8 cellular contexts compared by ENCODE assay signal in the genomic region with DNA sequence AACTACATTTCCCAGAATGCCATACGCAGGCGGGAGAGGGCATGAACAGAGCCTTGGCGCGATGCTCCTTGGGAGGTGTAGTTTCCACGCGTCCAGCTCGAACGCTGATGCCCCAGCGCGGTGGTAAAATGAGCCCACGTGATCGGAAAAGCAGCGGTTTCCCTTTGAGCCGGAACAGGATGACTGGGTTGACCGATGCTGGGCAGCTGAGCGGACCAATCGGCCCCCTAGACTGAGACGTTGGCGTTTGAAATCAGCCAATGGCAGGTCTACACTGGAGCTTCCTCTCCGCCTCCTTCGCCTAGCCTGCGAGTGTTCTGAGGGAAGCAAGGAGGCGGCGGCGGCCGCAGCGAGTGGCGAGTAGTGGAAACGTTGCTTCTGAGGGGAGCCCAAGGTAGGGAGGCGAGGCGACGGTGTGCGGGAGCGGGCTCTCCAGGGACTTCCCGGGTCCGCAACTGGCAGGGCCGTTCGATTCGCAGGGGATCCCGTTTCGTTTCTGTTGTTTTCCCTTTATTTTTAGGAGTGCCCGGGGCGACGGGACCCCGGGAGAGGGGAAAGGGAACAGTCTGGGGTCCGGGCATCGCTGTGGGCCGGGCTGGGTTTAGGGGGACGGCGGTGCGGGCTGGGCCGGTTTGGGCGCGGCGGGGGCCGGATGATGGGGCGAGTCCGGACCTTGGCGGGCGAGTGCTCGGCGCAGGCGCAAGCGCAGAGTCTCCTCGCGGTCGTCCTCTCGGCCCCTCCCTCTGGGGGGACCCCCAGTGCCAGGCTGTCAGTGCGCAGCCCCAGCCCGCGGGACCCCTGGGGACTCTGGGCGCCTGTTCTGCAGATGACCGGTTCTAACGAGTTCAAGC. TPM values are rescaled to one million over a fixed set of nuclear protein-coding genes. Genes with fewer than 3 reads are reported as not detected.
DNase-seq lines count a peak whose midpoint lies in the region; ATAC-seq and TF ChIP-seq lines count a peak whose summit lies in the region.

A gene with protein sequence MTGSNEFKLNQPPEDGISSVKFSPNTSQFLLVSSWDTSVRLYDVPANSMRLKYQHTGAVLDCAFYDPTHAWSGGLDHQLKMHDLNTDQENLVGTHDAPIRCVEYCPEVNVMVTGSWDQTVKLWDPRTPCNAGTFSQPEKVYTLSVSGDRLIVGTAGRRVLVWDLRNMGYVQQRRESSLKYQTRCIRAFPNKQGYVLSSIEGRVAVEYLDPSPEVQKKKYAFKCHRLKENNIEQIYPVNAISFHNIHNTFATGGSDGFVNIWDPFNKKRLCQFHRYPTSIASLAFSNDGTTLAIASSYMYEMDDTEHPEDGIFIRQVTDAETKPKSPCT (plus strand): TSS at position 311 of the 851 bp plus-strand sequence. CDS start 516 bp downstream, at position 827.

- no peaks in the 10 kb centered on the region for H3K9me3 ChIP-seq in fibroblast of lung (ENCODE audit: control insufficient read depth, insufficient read depth, low read depth, low read length)
- H3K9me3 ChIP-seq in naive thymus-derived CD4-positive, alpha-beta T cell (ENCODE audit: control insufficient read depth in 2 of 3, low read length in 3 of 3), result no peaks in the 10 kb centered on the region

- H3K4me3 ChIP-seq in LNCaP clone FGC (ENCODE audit: low read depth, low read length) (peak within 1 kb of the TSS; percentile 95), fibroblast of lung (replicated peaks in 1 of 4; ENCODE audit: control extremely low read depth in 1 of 4, insufficient read depth in 1 of 4, low read depth in 3 of 4, low read length in 4 of 4) (peak within 1 kb of the TSS; percentile 69 to 94 (median 84))
- H3K4me3 ChIP-seq in naive thymus-derived CD4-positive, alpha-beta T cell (ENCODE audit: low read length), result peak within 1 kb of the TSS; percentile 92

- peak within 1 kb of the TSS; percentile 93 for H3K4me2 ChIP-seq in fibroblast of lung (ENCODE audit: extremely low read depth, insufficient read depth, low read length)

- H3K4me1 Mint-ChIP-seq in activated T-helper 17 cell treated with anti-CD3 and anti-CD28 coated beads, Interleukin-2, amount 50 U/mL, for 72 hours, result peaks cover 27% of the 10 kb centered on the region
- H3K4me1 Mint-ChIP-seq in naive thymus-derived CD4-positive, alpha-beta T cell, result peaks cover 35 to 85% (median 75%) of the 10 kb centered on the region in 7 donors
- H3K4me1 Mint-ChIP-seq in stimulated activated naive B cell treated with anti-CD40 and anti-IgM and Interleukin-4, amounts not matched to agents 10 μg/mL and 1 μg/mL and 100 μg/mL, for 72 hours, result peaks cover 16 to 46% of the 10 kb centered on the region in 2 donors

- peak; percentile 93 for ATAC-seq in activated T-helper 17 cell treated with anti-CD3 and anti-CD28 coated beads, Interleukin-2, amount 50 U/mL, for 72 hours (replicated peaks)
- ATAC-seq in naive thymus-derived CD4-positive, alpha-beta T cell, result peak; percentile 95
- ATAC-seq in stimulated activated naive B cell treated with anti-CD40 and anti-IgM and Interleukin-4, amounts not matched to agents 10 μg/mL and 1 μg/mL and 100 μg/mL, for 72 hours (replicated peaks), result peak; percentile 95 to 96

- H3K36me3 Mint-ChIP-seq in activated T-helper 17 cell treated with anti-CD3 and anti-CD28 coated beads, Interleukin-2, amount 50 U/mL, for 72 hours (ENCODE audit: low read depth), result peaks cover 55% of the 10 kb centered on the region
- peaks cover 8 to 38% (median 25%) of the 10 kb centered on the region in 5 donors for H3K36me3 Mint-ChIP-seq in naive thymus-derived CD4-positive, alpha-beta T cell
- H3K36me3 Mint-ChIP-seq in stimulated activated naive B cell treated with anti-CD40 and anti-IgM and Interleukin-4, amounts not matched to agents 10 μg/mL and 1 μg/mL and 100 μg/mL, for 72 hours, result peaks cover 29 to 35% of the 10 kb centered on the region in 2 donors

- peaks cover 2% of the 10 kb centered on the region for H4K20me1 ChIP-seq in fibroblast of lung (ENCODE audit: control insufficient read depth, extremely low read depth, insufficient read depth, low read length)

- peaks cover 31% of the 10 kb centered on the region for H3K27me3 ChIP-seq in fibroblast of lung (ENCODE audit: control insufficient read depth, insufficient read depth, low read length)
- H3K27me3 ChIP-seq in naive thymus-derived CD4-positive, alpha-beta T cell (ENCODE audit: control insufficient read depth in 2 of 2, insufficient read depth in 2 of 2, low read length in 2 of 2), result peaks cover 4 to 5% of the 10 kb centered on the region in 2 donors

- POLR2A ChIA-PET in RWPE1 (lab: Yijun Ruan, JAX; ENCODE audit: low non-redundant PET), result interaction anchor here (0.6 kb wide), 1 partner anchor 18 kb away, joined by 3 read pairs; no protein-coding TSS in a partner anchor
- POLR2A ChIA-PET in naive thymus-derived CD4-positive, alpha-beta T cell (lab: Charles Lee), result interaction anchor here (0.8 to 2.4 kb wide), 12 partner anchors 9 to 782 kb away, joined by 3 to 31 read pairs (median 4); partner anchors contain the start of genes ACADSB, C10orf88, IKZF5 and PLEKHA1

- peaks cover 51% of the 10 kb centered on the region for H3K79me2 ChIP-seq in fibroblast of lung (ENCODE audit: control insufficient read depth, insufficient read depth, low read length)

- DNase-seq in Daoy (ENCODE audit: low read depth) (peak; percentile 99), GOT3 (lab: John Stamatoyannopoulos, UW) (peak; percentile 92), LNCaP clone FGC (ENCODE audit: low read depth) (peak; percentile 99), RWPE1 (ENCODE audit: low spot score) (peak; percentile 100), fibroblast of lung (ENCODE audit: low read depth in 2 of 2) (peak; percentile 99)
- DNase-seq in naive thymus-derived CD4-positive, alpha-beta T cell, result peak; percentile 72 to 96 (median 94)
- peak; percentile 98 for DNase-seq in stimulated activated naive B cell treated with anti-CD40 and anti-IgM and Interleukin-4, amounts not matched to agents 10 μg/mL and 1 μg/mL and 100 μg/mL, for 72 hours

- no peak for TF ChIP-seq CTCF in LNCaP clone FGC (IDR thresholded peaks at IDR 0.05; ENCODE audit: control insufficient read depth, extremely low read depth, insufficient read depth)
- no peak for TF ChIP-seq CTCF in RWPE1 (conservative IDR thresholded peaks at IDR 0.05; ENCODE audit: low read depth)
- TF ChIP-seq CTCF in fibroblast of lung (conservative IDR thresholded peaks at IDR 0.05 in 1 of 2, IDR thresholded peaks at IDR 0.05 in 1 of 2; ENCODE audit: low read depth in 1 of 2, low read length in 2 of 2), result peak; percentile 7 to 28

- CTCF ChIA-PET in RWPE1 (lab: Yijun Ruan, JAX), result interaction anchor here (0.6 to 1.5 kb wide), 6 partner anchors 9 to 1711 kb away, joined by 3 to 5 read pairs (median 4); no protein-coding TSS in a partner anchor
- CTCF ChIA-PET in naive thymus-derived CD4-positive, alpha-beta T cell (lab: Charles Lee), result interaction anchor here (0.5 to 2.0 kb wide), 7 partner anchors 14 to 371 kb away, joined by 3 to 9 read pairs (median 5); no protein-coding TSS in a partner anchor

- H3K9ac ChIP-seq in fibroblast of lung (ENCODE audit: insufficient read depth, low read length), result peak within 1 kb of the TSS; percentile 93

- peaks cover 5% of the 10 kb centered on the region for H3K27me3 Mint-ChIP-seq in activated T-helper 17 cell treated with anti-CD3 and anti-CD28 coated beads, Interleukin-2, amount 50 U/mL, for 72 hours
- H3K27me3 Mint-ChIP-seq in naive thymus-derived CD4-positive, alpha-beta T cell, result peaks cover under 1 to 30% (median 7%) of the 10 kb centered on the region in 5 donors
- peaks cover 7 to 20% of the 10 kb centered on the region in 2 donors for H3K27me3 Mint-ChIP-seq in stimulated activated naive B cell treated with anti-CD40 and anti-IgM and Interleukin-4, amounts not matched to agents 10 μg/mL and 1 μg/mL and 100 μg/mL, for 72 hours

- peak within 1 kb of the TSS; percentile 97 for H3K27ac Mint-ChIP-seq in activated T-helper 17 cell treated with anti-CD3 and anti-CD28 coated beads, Interleukin-2, amount 50 U/mL, for 72 hours
- H3K27ac Mint-ChIP-seq in naive thymus-derived CD4-positive, alpha-beta T cell, result peak within 1 kb of the TSS; percentile 85 to 100 (median 96)
- peak within 1 kb of the TSS; percentile 99 for H3K27ac Mint-ChIP-seq in stimulated activated naive B cell treated with anti-CD40 and anti-IgM and Interleukin-4, amounts not matched to agents 10 μg/mL and 1 μg/mL and 100 μg/mL, for 72 hours

- peaks cover 4% of the 10 kb centered on the region for H3K4me1 ChIP-seq in fibroblast of lung (ENCODE audit: control insufficient read depth, extremely low read depth, insufficient read depth, low read length)
- H3K4me1 ChIP-seq in naive thymus-derived CD4-positive, alpha-beta T cell (ENCODE audit: control insufficient read depth in 2 of 2, insufficient read depth in 2 of 2, low read length in 2 of 2), result peaks cover 28 to 66% of the 10 kb centered on the region in 2 donors

- H3K9me3 Mint-ChIP-seq in activated T-helper 17 cell treated with anti-CD3 and anti-CD28 coated beads, Interleukin-2, amount 50 U/mL, for 72 hours, result no peaks in the 10 kb centered on the region
- peaks cover 0 to 1% (median 0%) of the 10 kb centered on the region in 11 donors for H3K9me3 Mint-ChIP-seq in naive thymus-derived CD4-positive, alpha-beta T cell
- no peaks in the 10 kb centered on the region for H3K9me3 Mint-ChIP-seq in stimulated activated naive B cell treated with anti-CD40 and anti-IgM and Interleukin-4, amounts not matched to agents 10 μg/mL and 1 μg/mL and 100 μg/mL, for 72 hours

- peak within 1 kb of the TSS; percentile 78 for H2AFZ ChIP-seq in fibroblast of lung (ENCODE audit: low read length)

- peaks cover 2% of the 10 kb centered on the region for H3K36me3 ChIP-seq in fibroblast of lung (ENCODE audit: control insufficient read depth, insufficient read depth, low read length)
- peaks cover 0 to 26% (median 9%) of the 10 kb centered on the region in 3 experiments for H3K36me3 ChIP-seq in naive thymus-derived CD4-positive, alpha-beta T cell (ENCODE audit: control insufficient read depth in 2 of 3, insufficient read depth in 3 of 3, low read length in 3 of 3)

- peak within 1 kb of the TSS; percentile 94 for H3K27ac ChIP-seq in RWPE1
- peak within 1 kb of the TSS; percentile 96 for H3K27ac ChIP-seq in fibroblast of lung (ENCODE audit: insufficient read depth, low read length)
- H3K27ac ChIP-seq in naive thymus-derived CD4-positive, alpha-beta T cell (ENCODE audit: low read depth, low read length), result peak within 1 kb of the TSS; percentile 80

- peak within 1 kb of the TSS; percentile 82 for H3K4me3 Mint-ChIP-seq in activated T-helper 17 cell treated with anti-CD3 and anti-CD28 coated beads, Interleukin-2, amount 50 U/mL, for 72 hours
- H3K4me3 Mint-ChIP-seq in naive thymus-derived CD4-positive, alpha-beta T cell, result peak within 1 kb of the TSS; percentile 93 to 100 (median 99)
- peak within 1 kb of the TSS; percentile 93 to 100 for H3K4me3 Mint-ChIP-seq in stimulated activated naive B cell treated with anti-CD40 and anti-IgM and Interleukin-4, amounts not matched to agents 10 μg/mL and 1 μg/mL and 100 μg/mL, for 72 hours

- intact Hi-C loops in naive thymus-derived CD4-positive, alpha-beta T cell (cut with micrococcal nuclease), result loop anchor here (1.0 to 5.0 kb wide), 16 partner anchors 19 to 1762 kb away; partner anchors contain the start of genes C10orf88 (in 2 of the 2), FAM24B (in 2 of the 2), IKZF5 (in 2 of the 2) and LHPP (in 2 of the 2)

RNA-seq across cellular contexts. Expression of the gene that starts here (rescaled TPM):
- 381 and 482 TPM in 2 replicates for total RNA-seq in Daoy (2014; rRNA removed; shearing (Covaris generic))
- 100 to 1,000 TPM; 311 to 324 TPM for total RNA-seq in activated T-helper 17 cell treated with anti-CD3 and anti-CD28 coated beads, Interleukin-2, amount 50 U/mL, for 72 hours
- 98.9 and 195 TPM in 2 replicates for total RNA-seq in fibroblast of lung
- polyA plus RNA-seq in fibroblast of lung, result 121 and 229 TPM in 2 replicates
- polyA plus RNA-seq in fibroblast of lung (2012), result 88.0 and 168 TPM in 2 replicates
- polyA minus RNA-seq in fibroblast of lung (ENCODE audit: low replicate concordance), result 197 and 434 TPM in 2 replicates
- total RNA-seq in naive thymus-derived CD4-positive, alpha-beta T cell, result 100 to 1,000 TPM in 3 of 5 experiments, 10 to 100 TPM in 2; 91.4 to 195 (median 171) TPM
- polyA plus RNA-seq in naive thymus-derived CD4-positive, alpha-beta T cell, result 100 to 1,000 TPM; 230 to 255 TPM

Comparison
In these comparisons a context has a peak if more than half of its experiments do, and no peak if none do; other contexts are left out.
1. Peak in every context shown above with its lines: DNase-seq, ATAC-seq, H3K4me3 ChIP-seq and H3K27ac ChIP-seq.
2. CTCF ChIP-seq: peak in fibroblast of lung (2 of 2); none in LNCaP clone FGC (single experiment) and RWPE1 (single experiment).